Comparison of ENCODE assay signal across 2 cellular contexts in the genomic region with DNA sequence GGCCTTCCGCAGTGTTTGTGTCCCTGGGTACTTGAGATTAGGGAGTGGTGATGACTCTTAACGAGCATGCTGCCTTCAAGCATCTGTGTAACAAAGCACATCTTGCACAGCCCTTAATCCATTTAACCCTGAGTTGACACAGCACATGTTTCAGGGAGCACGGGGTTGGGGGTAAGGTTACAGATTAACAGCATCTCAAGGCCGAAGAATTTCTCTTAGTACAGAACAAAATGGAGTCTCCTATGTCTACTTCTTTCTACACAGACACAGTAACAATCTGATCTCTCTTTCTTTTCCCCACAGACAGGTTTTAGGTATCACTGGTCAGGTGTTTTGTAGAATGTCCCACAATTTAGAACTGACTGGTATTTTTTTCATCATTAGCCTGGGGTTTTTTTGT.
A peak's percentile ranks its signal among the peaks of the same experiment; 100 is the strongest.
TF ChIP-seq lines count a peak whose summit lies in the region.
"Not testable (repeated sequence)": the region's sequence is repeated elsewhere in the genome, so short reads cannot be mapped to it uniquely, and the experiment has no call there.

No MANE protein-coding gene starts in this region.

TF ChIP-seq in K562, 482 proteins besides CTCF, POLR2A, EP300 and RAD21:
- TF ChIP-seq, protein P1, sequence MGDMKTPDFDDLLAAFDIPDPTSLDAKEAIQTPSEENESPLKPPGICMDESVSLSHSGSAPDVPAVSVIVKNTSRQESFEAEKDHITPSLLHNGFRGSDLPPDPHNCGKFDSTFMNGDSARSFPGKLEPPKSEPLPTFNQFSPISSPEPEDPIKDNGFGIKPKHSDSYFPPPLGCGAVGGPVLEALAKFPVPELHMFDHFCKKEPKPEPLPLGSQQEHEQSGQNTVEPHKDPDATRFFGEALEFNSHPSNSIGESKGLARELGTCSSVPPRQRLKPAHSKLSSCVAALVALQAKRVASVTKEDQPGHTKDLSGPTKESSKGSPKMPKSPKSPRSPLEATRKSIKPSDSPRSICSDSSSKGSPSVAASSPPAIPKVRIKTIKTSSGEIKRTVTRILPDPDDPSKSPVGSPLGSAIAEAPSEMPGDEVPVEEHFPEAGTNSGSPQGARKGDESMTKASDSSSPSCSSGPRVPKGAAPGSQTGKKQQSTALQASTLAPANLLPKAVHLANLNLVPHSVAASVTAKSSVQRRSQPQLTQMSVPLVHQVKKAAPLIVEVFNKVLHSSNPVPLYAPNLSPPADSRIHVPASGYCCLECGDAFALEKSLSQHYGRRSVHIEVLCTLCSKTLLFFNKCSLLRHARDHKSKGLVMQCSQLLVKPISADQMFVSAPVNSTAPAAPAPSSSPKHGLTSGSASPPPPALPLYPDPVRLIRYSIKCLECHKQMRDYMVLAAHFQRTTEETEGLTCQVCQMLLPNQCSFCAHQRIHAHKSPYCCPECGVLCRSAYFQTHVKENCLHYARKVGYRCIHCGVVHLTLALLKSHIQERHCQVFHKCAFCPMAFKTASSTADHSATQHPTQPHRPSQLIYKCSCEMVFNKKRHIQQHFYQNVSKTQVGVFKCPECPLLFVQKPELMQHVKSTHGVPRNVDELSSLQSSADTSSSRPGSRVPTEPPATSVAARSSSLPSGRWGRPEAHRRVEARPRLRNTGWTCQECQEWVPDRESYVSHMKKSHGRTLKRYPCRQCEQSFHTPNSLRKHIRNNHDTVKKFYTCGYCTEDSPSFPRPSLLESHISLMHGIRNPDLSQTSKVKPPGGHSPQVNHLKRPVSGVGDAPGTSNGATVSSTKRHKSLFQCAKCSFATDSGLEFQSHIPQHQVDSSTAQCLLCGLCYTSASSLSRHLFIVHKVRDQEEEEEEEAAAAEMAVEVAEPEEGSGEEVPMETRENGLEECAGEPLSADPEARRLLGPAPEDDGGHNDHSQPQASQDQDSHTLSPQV (IDR thresholded peaks at IDR 0.05): peak; percentile 58; the same call in 1 of the 2 replicates
- TF ChIP-seq, protein P2, sequence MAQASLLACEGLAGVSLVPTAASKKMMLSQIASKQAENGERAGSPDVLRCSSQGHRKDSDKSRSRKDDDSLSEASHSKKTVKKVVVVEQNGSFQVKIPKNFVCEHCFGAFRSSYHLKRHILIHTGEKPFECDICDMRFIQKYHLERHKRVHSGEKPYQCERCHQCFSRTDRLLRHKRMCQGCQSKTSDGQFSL (CRISPR knock-in tag; IDR thresholded peaks at IDR 0.05): not testable (repeated sequence)
- TF ChIP-seq, protein P2 (tag; IDR thresholded peaks at IDR 0.05): peak in 1 of 2 experiments; percentile 62; a peak in 1 of 4 replicates
- TF ChIP-seq CBFA2T3 (IDR thresholded peaks at IDR 0.05): 0 out of 2 replicates have a peak, but pooled peaks have one; percentile 6
- TF ChIP-seq, protein P3, sequence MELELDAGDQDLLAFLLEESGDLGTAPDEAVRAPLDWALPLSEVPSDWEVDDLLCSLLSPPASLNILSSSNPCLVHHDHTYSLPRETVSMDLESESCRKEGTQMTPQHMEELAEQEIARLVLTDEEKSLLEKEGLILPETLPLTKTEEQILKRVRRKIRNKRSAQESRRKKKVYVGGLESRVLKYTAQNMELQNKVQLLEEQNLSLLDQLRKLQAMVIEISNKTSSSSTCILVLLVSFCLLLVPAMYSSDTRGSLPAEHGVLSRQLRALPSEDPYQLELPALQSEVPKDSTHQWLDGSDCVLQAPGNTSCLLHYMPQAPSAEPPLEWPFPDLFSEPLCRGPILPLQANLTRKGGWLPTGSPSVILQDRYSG (tag; conservative IDR thresholded peaks at IDR 0.05; ENCODE audit: low read depth): 0 out of 2 replicates have a peak, but pooled peaks have one; percentile 42
- peak; percentile 74 for TF ChIP-seq PTTG1 (tag; IDR thresholded peaks at IDR 0.05; ENCODE audit: low read depth)

TF ChIP-seq in HepG2, 621 proteins besides CTCF, POLR2A, EP300 and RAD21 (continues in another document):
- TF ChIP-seq, protein P4, sequence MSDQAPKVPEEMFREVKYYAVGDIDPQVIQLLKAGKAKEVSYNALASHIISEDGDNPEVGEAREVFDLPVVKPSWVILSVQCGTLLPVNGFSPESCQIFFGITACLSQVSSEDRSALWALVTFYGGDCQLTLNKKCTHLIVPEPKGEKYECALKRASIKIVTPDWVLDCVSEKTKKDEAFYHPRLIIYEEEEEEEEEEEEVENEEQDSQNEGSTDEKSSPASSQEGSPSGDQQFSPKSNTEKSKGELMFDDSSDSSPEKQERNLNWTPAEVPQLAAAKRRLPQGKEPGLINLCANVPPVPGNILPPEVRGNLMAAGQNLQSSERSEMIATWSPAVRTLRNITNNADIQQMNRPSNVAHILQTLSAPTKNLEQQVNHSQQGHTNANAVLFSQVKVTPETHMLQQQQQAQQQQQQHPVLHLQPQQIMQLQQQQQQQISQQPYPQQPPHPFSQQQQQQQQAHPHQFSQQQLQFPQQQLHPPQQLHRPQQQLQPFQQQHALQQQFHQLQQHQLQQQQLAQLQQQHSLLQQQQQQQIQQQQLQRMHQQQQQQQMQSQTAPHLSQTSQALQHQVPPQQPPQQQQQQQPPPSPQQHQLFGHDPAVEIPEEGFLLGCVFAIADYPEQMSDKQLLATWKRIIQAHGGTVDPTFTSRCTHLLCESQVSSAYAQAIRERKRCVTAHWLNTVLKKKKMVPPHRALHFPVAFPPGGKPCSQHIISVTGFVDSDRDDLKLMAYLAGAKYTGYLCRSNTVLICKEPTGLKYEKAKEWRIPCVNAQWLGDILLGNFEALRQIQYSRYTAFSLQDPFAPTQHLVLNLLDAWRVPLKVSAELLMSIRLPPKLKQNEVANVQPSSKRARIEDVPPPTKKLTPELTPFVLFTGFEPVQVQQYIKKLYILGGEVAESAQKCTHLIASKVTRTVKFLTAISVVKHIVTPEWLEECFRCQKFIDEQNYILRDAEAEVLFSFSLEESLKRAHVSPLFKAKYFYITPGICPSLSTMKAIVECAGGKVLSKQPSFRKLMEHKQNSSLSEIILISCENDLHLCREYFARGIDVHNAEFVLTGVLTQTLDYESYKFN (CRISPR knock-in tag; conservative IDR thresholded peaks at IDR 0.05): peak; percentile 74
- TF ChIP-seq NR2F1 (CRISPR knock-in tag; IDR thresholded peaks at IDR 0.05): peak in 1 of 2 experiments; percentile 38; a peak in 1 of 4 replicates
- not testable (repeated sequence) for TF ChIP-seq SOX13 (IDR thresholded peaks at IDR 0.05)
- TF ChIP-seq SOX13 (CRISPR knock-in tag; conservative IDR thresholded peaks at IDR 0.05 in 1 of 2, IDR thresholded peaks at IDR 0.05 in 1 of 2): peak in 1 of 2 experiments; percentile 75; a peak in 2 of 4 replicates
- TF ChIP-seq, protein P5, sequence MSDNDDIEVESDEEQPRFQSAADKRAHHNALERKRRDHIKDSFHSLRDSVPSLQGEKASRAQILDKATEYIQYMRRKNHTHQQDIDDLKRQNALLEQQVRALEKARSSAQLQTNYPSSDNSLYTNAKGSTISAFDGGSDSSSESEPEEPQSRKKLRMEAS (IDR thresholded peaks at IDR 0.05): peak; percentile 44; the same call in 1 of the 2 replicates
- TF ChIP-seq NR2F6 (IDR thresholded peaks at IDR 0.05): 0 out of 2 replicates have a peak, but pooled peaks have one; percentile 26
- TF ChIP-seq NR2F6 (CRISPR knock-in tag; IDR thresholded peaks at IDR 0.05): 0 out of 2 replicates have a peak, but pooled peaks have one; percentile 23
- TF ChIP-seq SAP130 (CRISPR knock-in tag; IDR thresholded peaks at IDR 0.05; ENCODE audit: low read depth): peak; percentile 62
- TF ChIP-seq, protein P6, sequence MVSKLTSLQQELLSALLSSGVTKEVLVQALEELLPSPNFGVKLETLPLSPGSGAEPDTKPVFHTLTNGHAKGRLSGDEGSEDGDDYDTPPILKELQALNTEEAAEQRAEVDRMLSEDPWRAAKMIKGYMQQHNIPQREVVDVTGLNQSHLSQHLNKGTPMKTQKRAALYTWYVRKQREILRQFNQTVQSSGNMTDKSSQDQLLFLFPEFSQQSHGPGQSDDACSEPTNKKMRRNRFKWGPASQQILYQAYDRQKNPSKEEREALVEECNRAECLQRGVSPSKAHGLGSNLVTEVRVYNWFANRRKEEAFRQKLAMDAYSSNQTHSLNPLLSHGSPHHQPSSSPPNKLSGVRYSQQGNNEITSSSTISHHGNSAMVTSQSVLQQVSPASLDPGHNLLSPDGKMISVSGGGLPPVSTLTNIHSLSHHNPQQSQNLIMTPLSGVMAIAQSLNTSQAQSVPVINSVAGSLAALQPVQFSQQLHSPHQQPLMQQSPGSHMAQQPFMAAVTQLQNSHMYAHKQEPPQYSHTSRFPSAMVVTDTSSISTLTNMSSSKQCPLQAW (CRISPR knock-in tag; IDR thresholded peaks at IDR 0.05): peak; percentile 90
- TF ChIP-seq ZNF652 (CRISPR knock-in tag; IDR thresholded peaks at IDR 0.05; ENCODE audit: borderline replicate concordance, low read depth): peak; percentile 92
- 0 out of 2 replicates have a peak, but pooled peaks have one; percentile 18 for TF ChIP-seq FOXJ3 (CRISPR knock-in tag; IDR thresholded peaks at IDR 0.05; ENCODE audit: borderline replicate concordance)
- TF ChIP-seq FOXA3 (CRISPR knock-in tag; IDR thresholded peaks at IDR 0.05): peak; percentile 67
- peak; percentile 94 for TF ChIP-seq ZNF263 (CRISPR knock-in tag; IDR thresholded peaks at IDR 0.05)
- peak; percentile 37; the same call in 1 of the 2 replicates for TF ChIP-seq SALL1 (CRISPR knock-in tag; IDR thresholded peaks at IDR 0.05)
- 0 out of 2 replicates have a peak, but pooled peaks have one; percentile 38 for TF ChIP-seq RARA (CRISPR knock-in tag; IDR thresholded peaks at IDR 0.05)
- peak; percentile 62 for TF ChIP-seq KAT8 (CRISPR knock-in tag; IDR thresholded peaks at IDR 0.05)
- TF ChIP-seq GATAD2A (CRISPR knock-in tag; IDR thresholded peaks at IDR 0.05): peak; percentile 85
- TF ChIP-seq MIXL1 (CRISPR knock-in tag; IDR thresholded peaks at IDR 0.05): peak; percentile 81; the same call in 1 of the 2 replicates
- peak; percentile 75 for TF ChIP-seq ZMYM4 (CRISPR knock-in tag; IDR thresholded peaks at IDR 0.05)
- TF ChIP-seq HDAC1 (CRISPR knock-in tag; IDR thresholded peaks at IDR 0.05): peak; percentile 42; the same call in 1 of the 2 replicates
- peak; percentile 43; the same call in 1 of the 2 replicates for TF ChIP-seq HOXA3 (CRISPR knock-in tag; IDR thresholded peaks at IDR 0.05)
- TF ChIP-seq, protein P7, sequence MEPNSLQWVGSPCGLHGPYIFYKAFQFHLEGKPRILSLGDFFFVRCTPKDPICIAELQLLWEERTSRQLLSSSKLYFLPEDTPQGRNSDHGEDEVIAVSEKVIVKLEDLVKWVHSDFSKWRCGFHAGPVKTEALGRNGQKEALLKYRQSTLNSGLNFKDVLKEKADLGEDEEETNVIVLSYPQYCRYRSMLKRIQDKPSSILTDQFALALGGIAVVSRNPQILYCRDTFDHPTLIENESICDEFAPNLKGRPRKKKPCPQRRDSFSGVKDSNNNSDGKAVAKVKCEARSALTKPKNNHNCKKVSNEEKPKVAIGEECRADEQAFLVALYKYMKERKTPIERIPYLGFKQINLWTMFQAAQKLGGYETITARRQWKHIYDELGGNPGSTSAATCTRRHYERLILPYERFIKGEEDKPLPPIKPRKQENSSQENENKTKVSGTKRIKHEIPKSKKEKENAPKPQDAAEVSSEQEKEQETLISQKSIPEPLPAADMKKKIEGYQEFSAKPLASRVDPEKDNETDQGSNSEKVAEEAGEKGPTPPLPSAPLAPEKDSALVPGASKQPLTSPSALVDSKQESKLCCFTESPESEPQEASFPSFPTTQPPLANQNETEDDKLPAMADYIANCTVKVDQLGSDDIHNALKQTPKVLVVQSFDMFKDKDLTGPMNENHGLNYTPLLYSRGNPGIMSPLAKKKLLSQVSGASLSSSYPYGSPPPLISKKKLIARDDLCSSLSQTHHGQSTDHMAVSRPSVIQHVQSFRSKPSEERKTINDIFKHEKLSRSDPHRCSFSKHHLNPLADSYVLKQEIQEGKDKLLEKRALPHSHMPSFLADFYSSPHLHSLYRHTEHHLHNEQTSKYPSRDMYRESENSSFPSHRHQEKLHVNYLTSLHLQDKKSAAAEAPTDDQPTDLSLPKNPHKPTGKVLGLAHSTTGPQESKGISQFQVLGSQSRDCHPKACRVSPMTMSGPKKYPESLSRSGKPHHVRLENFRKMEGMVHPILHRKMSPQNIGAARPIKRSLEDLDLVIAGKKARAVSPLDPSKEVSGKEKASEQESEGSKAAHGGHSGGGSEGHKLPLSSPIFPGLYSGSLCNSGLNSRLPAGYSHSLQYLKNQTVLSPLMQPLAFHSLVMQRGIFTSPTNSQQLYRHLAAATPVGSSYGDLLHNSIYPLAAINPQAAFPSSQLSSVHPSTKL (CRISPR knock-in tag; IDR thresholded peaks at IDR 0.05): peak; percentile 87
- TF ChIP-seq, protein P8, sequence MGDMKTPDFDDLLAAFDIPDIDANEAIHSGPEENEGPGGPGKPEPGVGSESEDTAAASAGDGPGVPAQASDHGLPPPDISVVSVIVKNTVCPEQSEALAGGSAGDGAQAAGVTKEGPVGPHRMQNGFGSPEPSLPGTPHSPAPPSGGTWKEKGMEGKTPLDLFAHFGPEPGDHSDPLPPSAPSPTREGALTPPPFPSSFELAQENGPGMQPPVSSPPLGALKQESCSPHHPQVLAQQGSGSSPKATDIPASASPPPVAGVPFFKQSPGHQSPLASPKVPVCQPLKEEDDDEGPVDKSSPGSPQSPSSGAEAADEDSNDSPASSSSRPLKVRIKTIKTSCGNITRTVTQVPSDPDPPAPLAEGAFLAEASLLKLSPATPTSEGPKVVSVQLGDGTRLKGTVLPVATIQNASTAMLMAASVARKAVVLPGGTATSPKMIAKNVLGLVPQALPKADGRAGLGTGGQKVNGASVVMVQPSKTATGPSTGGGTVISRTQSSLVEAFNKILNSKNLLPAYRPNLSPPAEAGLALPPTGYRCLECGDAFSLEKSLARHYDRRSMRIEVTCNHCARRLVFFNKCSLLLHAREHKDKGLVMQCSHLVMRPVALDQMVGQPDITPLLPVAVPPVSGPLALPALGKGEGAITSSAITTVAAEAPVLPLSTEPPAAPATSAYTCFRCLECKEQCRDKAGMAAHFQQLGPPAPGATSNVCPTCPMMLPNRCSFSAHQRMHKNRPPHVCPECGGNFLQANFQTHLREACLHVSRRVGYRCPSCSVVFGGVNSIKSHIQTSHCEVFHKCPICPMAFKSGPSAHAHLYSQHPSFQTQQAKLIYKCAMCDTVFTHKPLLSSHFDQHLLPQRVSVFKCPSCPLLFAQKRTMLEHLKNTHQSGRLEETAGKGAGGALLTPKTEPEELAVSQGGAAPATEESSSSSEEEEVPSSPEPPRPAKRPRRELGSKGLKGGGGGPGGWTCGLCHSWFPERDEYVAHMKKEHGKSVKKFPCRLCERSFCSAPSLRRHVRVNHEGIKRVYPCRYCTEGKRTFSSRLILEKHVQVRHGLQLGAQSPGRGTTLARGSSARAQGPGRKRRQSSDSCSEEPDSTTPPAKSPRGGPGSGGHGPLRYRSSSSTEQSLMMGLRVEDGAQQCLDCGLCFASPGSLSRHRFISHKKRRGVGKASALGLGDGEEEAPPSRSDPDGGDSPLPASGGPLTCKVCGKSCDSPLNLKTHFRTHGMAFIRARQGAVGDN (CRISPR knock-in tag; IDR thresholded peaks at IDR 0.05): peak; percentile 22; the same call in 1 of the 2 replicates
- TF ChIP-seq MED1 (CRISPR knock-in tag; IDR thresholded peaks at IDR 0.05): peak; percentile 66
- peak; percentile 61 for TF ChIP-seq NCOA2 (CRISPR knock-in tag; IDR thresholded peaks at IDR 0.05)
- TF ChIP-seq SIX1 (CRISPR knock-in tag; IDR thresholded peaks at IDR 0.05; ENCODE audit: borderline replicate concordance): peak; percentile 78; the same call in 1 of the 2 replicates
- 0 out of 2 replicates have a peak, but pooled peaks have one; percentile 20 for TF ChIP-seq NR2C2 (CRISPR knock-in tag; IDR thresholded peaks at IDR 0.05; ENCODE audit: borderline replicate concordance)
- TF ChIP-seq POGZ (CRISPR knock-in tag; IDR thresholded peaks at IDR 0.05): 0 out of 2 replicates have a peak, but pooled peaks have one; percentile 19
